ENCODE assay signal across 1 cellular context in genomic region chr12:76559277-76560082, GRCh38.
TF ChIP-seq lines count a peak whose summit lies in the region.

A gene with protein sequence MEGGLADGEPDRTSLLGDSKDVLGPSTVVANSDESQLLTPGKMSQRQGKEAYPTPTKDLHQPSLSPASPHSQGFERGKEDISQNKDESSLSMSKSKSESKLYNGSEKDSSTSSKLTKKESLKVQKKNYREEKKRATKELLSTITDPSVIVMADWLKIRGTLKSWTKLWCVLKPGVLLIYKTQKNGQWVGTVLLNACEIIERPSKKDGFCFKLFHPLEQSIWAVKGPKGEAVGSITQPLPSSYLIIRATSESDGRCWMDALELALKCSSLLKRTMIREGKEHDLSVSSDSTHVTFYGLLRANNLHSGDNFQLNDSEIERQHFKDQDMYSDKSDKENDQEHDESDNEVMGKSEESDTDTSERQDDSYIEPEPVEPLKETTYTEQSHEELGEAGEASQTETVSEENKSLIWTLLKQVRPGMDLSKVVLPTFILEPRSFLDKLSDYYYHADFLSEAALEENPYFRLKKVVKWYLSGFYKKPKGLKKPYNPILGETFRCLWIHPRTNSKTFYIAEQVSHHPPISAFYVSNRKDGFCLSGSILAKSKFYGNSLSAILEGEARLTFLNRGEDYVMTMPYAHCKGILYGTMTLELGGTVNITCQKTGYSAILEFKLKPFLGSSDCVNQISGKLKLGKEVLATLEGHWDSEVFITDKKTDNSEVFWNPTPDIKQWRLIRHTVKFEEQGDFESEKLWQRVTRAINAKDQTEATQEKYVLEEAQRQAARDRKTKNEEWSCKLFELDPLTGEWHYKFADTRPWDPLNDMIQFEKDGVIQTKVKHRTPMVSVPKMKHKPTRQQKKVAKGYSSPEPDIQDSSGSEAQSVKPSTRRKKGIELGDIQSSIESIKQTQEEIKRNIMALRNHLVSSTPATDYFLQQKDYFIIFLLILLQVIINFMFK (minus strand): TSS chr12:76559771. CDS start chr12:76487551, 72,220 bp downstream.

TF ChIP-seq in HepG2, 621 proteins besides CTCF, POLR2A, EP300 and RAD21 (continued from another document and continues in another):
- TF ChIP-seq, protein P1, sequence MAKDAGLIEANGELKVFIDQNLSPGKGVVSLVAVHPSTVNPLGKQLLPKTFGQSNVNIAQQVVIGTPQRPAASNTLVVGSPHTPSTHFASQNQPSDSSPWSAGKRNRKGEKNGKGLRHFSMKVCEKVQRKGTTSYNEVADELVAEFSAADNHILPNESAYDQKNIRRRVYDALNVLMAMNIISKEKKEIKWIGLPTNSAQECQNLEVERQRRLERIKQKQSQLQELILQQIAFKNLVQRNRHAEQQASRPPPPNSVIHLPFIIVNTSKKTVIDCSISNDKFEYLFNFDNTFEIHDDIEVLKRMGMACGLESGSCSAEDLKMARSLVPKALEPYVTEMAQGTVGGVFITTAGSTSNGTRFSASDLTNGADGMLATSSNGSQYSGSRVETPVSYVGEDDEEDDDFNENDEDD (CRISPR knock-in tag; IDR thresholded peaks at IDR 0.05; ENCODE audit: borderline replicate concordance): peak; percentile 94
- TF ChIP-seq ZNF883 (CRISPR knock-in tag; IDR thresholded peaks at IDR 0.05; ENCODE audit: not compliant biosample characterization) (peak; percentile 73), HMGXB4 (CRISPR knock-in tag; IDR thresholded peaks at IDR 0.05; ENCODE audit: borderline replicate concordance in 1 of 2, low read depth in 1 of 2) (peak; percentile 67 to 78), ZNF800 (CRISPR knock-in tag; IDR thresholded peaks at IDR 0.05) (0 out of 2 replicates have a peak, but pooled peaks have one; percentile 71), CBX1 (IDR thresholded peaks at IDR 0.05; ENCODE audit: low read depth) (peak; percentile 79), YEATS4 (CRISPR knock-in tag; IDR thresholded peaks at IDR 0.05; ENCODE audit: borderline replicate concordance) (peak; percentile 78; the same call in 1 of the 2 replicates), ZNF572 (CRISPR knock-in tag; IDR thresholded peaks at IDR 0.05) (peak; percentile 55; the same call in 1 of the 2 replicates), PITX1 (CRISPR knock-in tag; IDR thresholded peaks at IDR 0.05) (0 out of 2 replicates have a peak, but pooled peaks have one; percentile 50), HDAC2 (CRISPR knock-in tag; IDR thresholded peaks at IDR 0.05) (peak; percentile 46; the same call in 1 of the 2 replicates), BRD4 (CRISPR knock-in tag; IDR thresholded peaks at IDR 0.05) (peak; percentile 98), ZNF124 (CRISPR knock-in tag; IDR thresholded peaks at IDR 0.05) (peak; percentile 32; the same call in 1 of the 2 replicates), HDAC6 (IDR thresholded peaks at IDR 0.05; ENCODE audit: low read depth, low read length) (no peak), BCL3 (CRISPR knock-in tag; IDR thresholded peaks at IDR 0.05) (peak; percentile 37; the same call in 1 of the 2 replicates), ZNF703 (CRISPR knock-in tag; IDR thresholded peaks at IDR 0.05; ENCODE audit: borderline replicate concordance) (no peak; the same call in 1 of the 2 replicates), ZNF24 (IDR thresholded peaks at IDR 0.05) (peak; percentile 20; the same call in 1 of the 2 replicates), RFX1 (IDR thresholded peaks at IDR 0.05) (no peak), MIXL1 (CRISPR knock-in tag; IDR thresholded peaks at IDR 0.05) (peak; percentile 83), ZBTB42 (CRISPR knock-in tag; IDR thresholded peaks at IDR 0.05) (peak; percentile 51; the same call in 1 of the 2 replicates), NFIB (CRISPR knock-in tag; IDR thresholded peaks at IDR 0.05; ENCODE audit: borderline replicate concordance) (no peak), ZBTB39 (CRISPR knock-in tag; IDR thresholded peaks at IDR 0.05) (0 out of 2 replicates have a peak, but pooled peaks have one; percentile 49), CEBPG (CRISPR knock-in tag; IDR thresholded peaks at IDR 0.05) (peak; percentile 45; the same call in 1 of the 2 replicates), LCORL (IDR thresholded peaks at IDR 0.05) (no peak; the same call in 1 of the 2 replicates), LCORL (CRISPR knock-in tag; IDR thresholded peaks at IDR 0.05) (peak; percentile 61; the same call in 1 of the 2 replicates), AGO2 (optimal IDR thresholded peaks at IDR 0.05; ENCODE audit: low read depth, low read length) (peak; percentile 83), TAF15 (IDR thresholded peaks at IDR 0.05; ENCODE audit: low read depth, low read length, poor library complexity, severe bottlenecking) (peak; percentile 39), ZZZ3 (CRISPR knock-in tag; IDR thresholded peaks at IDR 0.05; ENCODE audit: borderline replicate concordance) (peak; percentile 59; the same call in 1 of the 2 replicates), HIVEP1 (CRISPR knock-in tag; IDR thresholded peaks at IDR 0.05) (peak; percentile 74; the same call in 1 of the 2 replicates), ZNF343 (CRISPR knock-in tag; IDR thresholded peaks at IDR 0.05) (peak; percentile 82; the same call in 1 of the 2 replicates), ZNF816 (CRISPR knock-in tag; IDR thresholded peaks at IDR 0.05; ENCODE audit: borderline replicate concordance) (0 out of 2 replicates have a peak, but pooled peaks have one; percentile 26), ATF2 (CRISPR knock-in tag; IDR thresholded peaks at IDR 0.05) (peak; percentile 53), HNRNPK (IDR thresholded peaks at IDR 0.05; ENCODE audit: low read depth, low read length, poor library complexity, severe bottlenecking) (peak; percentile 54), ZNF446 (CRISPR knock-in tag; IDR thresholded peaks at IDR 0.05) (peak; percentile 67; the same call in 1 of the 2 replicates), KDM5B (CRISPR knock-in tag; IDR thresholded peaks at IDR 0.05; ENCODE audit: borderline replicate concordance) (peak; percentile 89), ZNF543 (CRISPR knock-in tag; IDR thresholded peaks at IDR 0.05) (0 out of 2 replicates have a peak, but pooled peaks have one; percentile 42), ZNF225 (CRISPR knock-in tag; IDR thresholded peaks at IDR 0.05) (no peak; the same call in 1 of the 2 replicates), ZNF792 (CRISPR knock-in tag; IDR thresholded peaks at IDR 0.05) (peak; percentile 44; the same call in 1 of the 2 replicates), CHCHD3 (CRISPR knock-in tag; IDR thresholded peaks at IDR 0.05) (peak; percentile 49; the same call in 1 of the 2 replicates), MAZ (IDR thresholded peaks at IDR 0.05; ENCODE audit: borderline replicate concordance, low read depth, low read length) (0 out of 2 replicates have a peak, but pooled peaks have one; percentile 78), MAZ (CRISPR knock-in tag; IDR thresholded peaks at IDR 0.05; ENCODE audit: low read depth) (peak; percentile 88)
- TF ChIP-seq, protein P2, sequence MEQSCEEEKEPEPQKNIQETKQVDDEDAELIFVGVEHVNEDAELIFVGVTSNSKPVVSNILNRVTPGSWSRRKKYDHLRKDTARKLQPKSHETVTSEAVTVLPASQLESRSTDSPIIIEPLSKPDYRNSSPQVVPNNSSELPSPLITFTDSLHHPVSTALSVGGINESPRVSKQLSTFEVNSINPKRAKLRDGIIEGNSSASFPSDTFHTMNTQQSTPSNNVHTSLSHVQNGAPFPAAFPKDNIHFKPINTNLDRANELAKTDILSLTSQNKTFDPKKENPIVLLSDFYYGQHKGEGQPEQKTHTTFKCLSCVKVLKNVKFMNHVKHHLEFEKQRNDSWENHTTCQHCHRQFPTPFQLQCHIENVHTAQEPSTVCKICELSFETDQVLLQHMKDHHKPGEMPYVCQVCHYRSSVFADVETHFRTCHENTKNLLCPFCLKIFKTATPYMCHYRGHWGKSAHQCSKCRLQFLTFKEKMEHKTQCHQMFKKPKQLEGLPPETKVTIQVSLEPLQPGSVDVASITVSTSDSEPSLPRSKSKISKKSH (CRISPR knock-in tag; IDR thresholded peaks at IDR 0.05; ENCODE audit: borderline replicate concordance): peak; percentile 70; the same call in 1 of the 2 replicates
- TF ChIP-seq, protein P3, sequence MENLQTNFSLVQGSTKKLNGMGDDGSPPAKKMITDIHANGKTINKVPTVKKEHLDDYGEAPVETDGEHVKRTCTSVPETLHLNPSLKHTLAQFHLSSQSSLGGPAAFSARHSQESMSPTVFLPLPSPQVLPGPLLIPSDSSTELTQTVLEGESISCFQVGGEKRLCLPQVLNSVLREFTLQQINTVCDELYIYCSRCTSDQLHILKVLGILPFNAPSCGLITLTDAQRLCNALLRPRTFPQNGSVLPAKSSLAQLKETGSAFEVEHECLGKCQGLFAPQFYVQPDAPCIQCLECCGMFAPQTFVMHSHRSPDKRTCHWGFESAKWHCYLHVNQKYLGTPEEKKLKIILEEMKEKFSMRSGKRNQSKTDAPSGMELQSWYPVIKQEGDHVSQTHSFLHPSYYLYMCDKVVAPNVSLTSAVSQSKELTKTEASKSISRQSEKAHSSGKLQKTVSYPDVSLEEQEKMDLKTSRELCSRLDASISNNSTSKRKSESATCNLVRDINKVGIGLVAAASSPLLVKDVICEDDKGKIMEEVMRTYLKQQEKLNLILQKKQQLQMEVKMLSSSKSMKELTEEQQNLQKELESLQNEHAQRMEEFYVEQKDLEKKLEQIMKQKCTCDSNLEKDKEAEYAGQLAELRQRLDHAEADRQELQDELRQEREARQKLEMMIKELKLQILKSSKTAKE (CRISPR knock-in tag; IDR thresholded peaks at IDR 0.05; ENCODE audit: borderline replicate concordance): peak; percentile 67; the same call in 1 of the 2 replicates
- TF ChIP-seq, protein P4, sequence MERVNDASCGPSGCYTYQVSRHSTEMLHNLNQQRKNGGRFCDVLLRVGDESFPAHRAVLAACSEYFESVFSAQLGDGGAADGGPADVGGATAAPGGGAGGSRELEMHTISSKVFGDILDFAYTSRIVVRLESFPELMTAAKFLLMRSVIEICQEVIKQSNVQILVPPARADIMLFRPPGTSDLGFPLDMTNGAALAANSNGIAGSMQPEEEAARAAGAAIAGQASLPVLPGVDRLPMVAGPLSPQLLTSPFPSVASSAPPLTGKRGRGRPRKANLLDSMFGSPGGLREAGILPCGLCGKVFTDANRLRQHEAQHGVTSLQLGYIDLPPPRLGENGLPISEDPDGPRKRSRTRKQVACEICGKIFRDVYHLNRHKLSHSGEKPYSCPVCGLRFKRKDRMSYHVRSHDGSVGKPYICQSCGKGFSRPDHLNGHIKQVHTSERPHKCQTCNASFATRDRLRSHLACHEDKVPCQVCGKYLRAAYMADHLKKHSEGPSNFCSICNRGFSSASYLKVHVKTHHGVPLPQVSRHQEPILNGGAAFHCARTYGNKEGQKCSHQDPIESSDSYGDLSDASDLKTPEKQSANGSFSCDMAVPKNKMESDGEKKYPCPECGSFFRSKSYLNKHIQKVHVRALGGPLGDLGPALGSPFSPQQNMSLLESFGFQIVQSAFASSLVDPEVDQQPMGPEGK (CRISPR knock-in tag; IDR thresholded peaks at IDR 0.05): peak; percentile 82
